In genomic region chr1:42975038-42975437, GRCh38 we compare ENCODE assay signal across 19 cellular contexts. TPM values are rescaled to one million over a fixed set of nuclear protein-coding genes. Genes with fewer than 3 reads are reported as not detected.
DNase-seq lines count a peak whose midpoint lies in the region; ATAC-seq and TF ChIP-seq lines count a peak whose summit lies in the region.
"Had no signal": no experiment of that assay in that cellular context is flagged by ENCODE, and none has a peak within 500 bp of the region (broad histone marks: within the 10 kb centered on the region; RNA-seq: fewer than 3 reads in every experiment).

No MANE protein-coding gene starts in this region.

- DNase-seq in RWPE1 (ENCODE audit: low spot score) (no peak), fibroblast of mammary gland (ENCODE audit: low read depth) (peak; percentile 31), neural progenitor cell (ENCODE audit: low spot score) (no peak), spleen (peak; percentile 14), KG1 (lab: John Stamatoyannopoulos, UW) (no peak), dermis blood vessel endothelial cell (no peak), dedifferentiated amniotic fluid mesenchymal stem cell (ENCODE audit: extremely low spot score) (no peak)
- DNase-seq: Calu3; CD8-positive, alpha-beta memory T cell; NCI-H1105; NCI-H1694; NCI-H2081; NCI-H2171; NCI-H345; NCI-H524; NCI-H82 had no signal

- no peak for ATAC-seq in HG03342 (IDR thresholded peaks at IDR 0.05; ENCODE audit: unreplicated experiment)
- ATAC-seq: Panc1 had no signal

- no peak overlapping the region for H3K9ac ChIP-seq in neural progenitor cell

- H3K9me3 ChIP-seq in neural progenitor cell (ENCODE audit: low read depth): no peaks in the 10 kb centered on the region
- H3K9me3 ChIP-seq in spleen: no peaks in the 10 kb centered on the region

- no peak overlapping the region for H3K4me2 ChIP-seq in neural progenitor cell

- no peaks in the 10 kb centered on the region for H3K9me3 Mint-ChIP-seq in neural progenitor cell
- H3K9me3 Mint-ChIP-seq: CD8-positive, alpha-beta memory T cell had no signal

- POLR2A ChIA-PET in RWPE1 (lab: Yijun Ruan, JAX; ENCODE audit: low non-redundant PET): no interaction called here

- H3K4me1 Mint-ChIP-seq in neural progenitor cell: peaks cover 58% of the 10 kb centered on the region
- H3K4me1 Mint-ChIP-seq: CD8-positive, alpha-beta memory T cell had no signal

- H3K27me3 Mint-ChIP-seq in neural progenitor cell (ENCODE audit: insufficient read depth, low read depth): peaks cover 5% of the 10 kb centered on the region
- H3K27me3 Mint-ChIP-seq: CD8-positive, alpha-beta memory T cell had no signal

- TF ChIP-seq CTCF in RWPE1 (conservative IDR thresholded peaks at IDR 0.05; ENCODE audit: low read depth) (no peak), fibroblast of mammary gland (conservative IDR thresholded peaks at IDR 0.05; ENCODE audit: control insufficient read depth, insufficient read depth, low read depth, low read length) (no peak), neural progenitor cell (IDR thresholded peaks at IDR 0.05) (no peak), spleen (IDR thresholded peaks at IDR 0.05 in 8 of 11, conservative IDR thresholded peaks at IDR 0.05 in 3 of 11) (no peak)

- no peaks in the 10 kb centered on the region for H3K79me2 ChIP-seq in neural progenitor cell (ENCODE audit: low read depth)

- no peak for TF ChIP-seq POLR2A in spleen (IDR thresholded peaks at IDR 0.05)

- intact Hi-C loops in spleen (cut with DNase I; ENCODE audit: low total_unique reads): no loop called here

- CTCF ChIA-PET in RWPE1 (lab: Yijun Ruan, JAX): interaction anchor here (0.7 to 1.0 kb wide), 2 partner anchors 53 to 240 kb away, joined by 3 read pairs; no protein-coding TSS in a partner anchor

- H3K4me3 Mint-ChIP-seq in neural progenitor cell: no peak overlapping the region
- H3K4me3 Mint-ChIP-seq: CD8-positive, alpha-beta memory T cell had no signal

- WGBS in spleen, 5 donors: 55 to 72% (median 69%) methylated on average over 1 of the region's 1 CpG

- H3K27ac ChIP-seq in RWPE1 (peak overlapping the region; percentile 7; the same call in 1 of the 2 replicates), neural progenitor cell (no peak overlapping the region), spleen (no peak overlapping the region)
- H3K27ac ChIP-seq: C4-2B had no signal

- H4K20me1 ChIP-seq in neural progenitor cell (ENCODE audit: low read depth): no peaks in the 10 kb centered on the region

- H3K36me3 ChIP-seq in neural progenitor cell (no peaks in the 10 kb centered on the region), spleen (no peaks in the 10 kb centered on the region)

- no peaks in the 10 kb centered on the region for H3K27me3 ChIP-seq in neural progenitor cell
- H3K27me3 ChIP-seq in spleen (replicated peaks in 1 of 7): no peaks in the 10 kb centered on the region

- H3K36me3 Mint-ChIP-seq in neural progenitor cell: peaks cover 20% of the 10 kb centered on the region

- H2AFZ ChIP-seq in neural progenitor cell (replicated peaks): no peak overlapping the region

- H3K4me1 ChIP-seq in neural progenitor cell (peaks cover 13% of the 10 kb centered on the region), spleen (peaks cover 0 to 2% (median 0%) of the 10 kb centered on the region in 6 donors)

- peaks cover 6% of the 10 kb centered on the region for H3F3A ChIP-seq in neural progenitor cell (ENCODE audit: low read depth)

- H3K4me3 ChIP-seq in fibroblast of mammary gland (ENCODE audit: control insufficient read depth, low read depth, low read length): no peak overlapping the region
- no peak overlapping the region for H3K4me3 ChIP-seq in neural progenitor cell
- no peak overlapping the region for H3K4me3 ChIP-seq in spleen

- peak overlapping the region; percentile 83 for H3K27ac Mint-ChIP-seq in neural progenitor cell

RNA-seq across cellular contexts. Expression of gene SLC2A1, which starts 16.4 kb away (rescaled TPM):
- 303 and 720 TPM in 2 replicates for total RNA-seq in neural progenitor cell (ENCODE audit: low replicate concordance)
- total RNA-seq in spleen: 100 to 1,000 TPM in 3 of 7 donors, 10 to 100 TPM in 4; 26.2 to 142 (median 83.1) TPM
- polyA plus RNA-seq in spleen: 10 to 100 TPM; 18.3 to 31.0 (median 19.5) TPM
- 28.6 and 38.3 TPM in 2 replicates for total RNA-seq in dermis blood vessel endothelial cell

Comparison
In these comparisons a context has a peak if more than half of its experiments do, and no peak if none do; other contexts are left out.
1. DNase-seq: peak in fibroblast of mammary gland (single experiment) and spleen (single experiment); none in RWPE1 (single experiment), neural progenitor cell (single experiment), KG1 (single experiment), dermis blood vessel endothelial cell (single experiment) and dedifferentiated amniotic fluid mesenchymal stem cell (single experiment).